ENCODE assay signal across 1 cellular context in the genomic region with DNA sequence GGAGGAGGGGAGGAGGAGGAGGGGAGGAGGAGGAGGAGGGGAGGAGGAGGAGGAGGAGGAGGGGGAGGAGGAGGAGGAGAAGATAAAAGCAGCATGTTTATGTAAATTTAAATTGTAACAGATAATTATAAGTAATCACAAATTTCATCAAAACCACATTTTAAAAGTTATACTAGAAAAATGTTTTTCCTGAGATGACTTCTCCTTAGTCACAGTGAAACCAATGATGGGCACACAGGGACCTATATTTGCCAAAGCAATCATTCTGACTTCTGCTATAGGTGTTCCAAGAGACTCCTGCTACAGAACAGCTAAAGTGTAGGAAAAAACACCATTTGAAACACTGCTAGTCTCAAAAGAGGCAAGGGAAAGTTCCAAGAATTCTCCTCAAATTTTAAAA.
TF ChIP-seq lines count a peak whose summit lies in the region.

No MANE protein-coding gene starts in this region.

TF ChIP-seq in SK-N-SH, 30 proteins besides CTCF, POLR2A, EP300 and RAD21 (continued from another document):
- no peak for TF ChIP-seq EZH2phosphoT487 (IDR thresholded peaks at IDR 0.05; ENCODE audit: borderline replicate concordance, low read depth)
